In genomic region chr7:43585521-43585920, GRCh38 we compare ENCODE assay signal across 1 cellular context.
TF ChIP-seq lines count a peak whose summit lies in the region.

No MANE protein-coding gene starts in this region.

TF ChIP-seq in K562, 482 proteins besides CTCF, POLR2A, EP300 and RAD21:
- 0 out of 2 replicates have a peak, but pooled peaks have one; percentile 12 for TF ChIP-seq DEAF1 (CRISPR knock-in tag; IDR thresholded peaks at IDR 0.05)
- no peak for TF ChIP-seq ZNF609 (CRISPR knock-in tag; IDR thresholded peaks at IDR 0.05; ENCODE audit: borderline replicate concordance)
- no peak for TF ChIP-seq TFE3 (CRISPR knock-in tag; IDR thresholded peaks at IDR 0.05)
- peak; percentile 68 for TF ChIP-seq HMBOX1 (IDR thresholded peaks at IDR 0.05)
- TF ChIP-seq EP400 (IDR thresholded peaks at IDR 0.05) = no peak
- no peak for TF ChIP-seq CEBPG (CRISPR knock-in tag; IDR thresholded peaks at IDR 0.05)
- TF ChIP-seq CEBPG (tag; conservative IDR thresholded peaks at IDR 0.05 in 1 of 2, IDR thresholded peaks at IDR 0.05 in 1 of 2) = peak; percentile 40 to 59; a peak in 3 of 4 replicates
- no peak for TF ChIP-seq ZNF408 (CRISPR knock-in tag; IDR thresholded peaks at IDR 0.05; ENCODE audit: low read depth)
- no peak for TF ChIP-seq MCM3 (IDR thresholded peaks at IDR 0.05)
- peak; percentile 83 for TF ChIP-seq CEBPB (tag; IDR thresholded peaks at IDR 0.05)
- TF ChIP-seq CREB1 (IDR thresholded peaks at IDR 0.05) = no peak
- TF ChIP-seq CREB1 (CRISPR knock-in tag; IDR thresholded peaks at IDR 0.05) = no peak
- no peak for TF ChIP-seq ZNF436 (CRISPR knock-in tag; IDR thresholded peaks at IDR 0.05)
- TF ChIP-seq NFE2L1 (tag; IDR thresholded peaks at IDR 0.05; ENCODE audit: borderline replicate concordance, low read depth) = no peak
- no peak for TF ChIP-seq GTF2E2 (tag; IDR thresholded peaks at IDR 0.05)
- no peak for TF ChIP-seq ZNF778 (CRISPR knock-in tag; IDR thresholded peaks at IDR 0.05)
- no peak for TF ChIP-seq ZBED1 (IDR thresholded peaks at IDR 0.05)
- TF ChIP-seq NFYB (IDR thresholded peaks at IDR 0.05; ENCODE audit: extremely low read depth, insufficient read length) = no peak
- TF ChIP-seq MAFK (IDR thresholded peaks at IDR 0.05; ENCODE audit: low read length) = no peak
